Comparison of ENCODE assay signal across 8 cellular contexts in genomic region chr1:15848929-15849774, GRCh38. TPM values are rescaled to one million over a fixed set of nuclear protein-coding genes. Genes with fewer than 3 reads are reported as not detected.
DNase-seq lines count a peak whose midpoint lies in the region; ATAC-seq lines count a peak whose summit lies in the region.

No MANE protein-coding gene starts in this region.

- H3K36me3 Mint-ChIP-seq in CD4-positive, CD25-positive, alpha-beta regulatory T cell, result no peaks in the 10 kb centered on the region

- H3K27me3 ChIP-seq in CD4-positive, CD25-positive, alpha-beta regulatory T cell (ENCODE audit: control insufficient read depth, insufficient read depth, low read length), result no peaks in the 10 kb centered on the region
- H3K27me3 ChIP-seq in HUES64 (ENCODE audit: insufficient read depth, low read length) (no peaks in the 10 kb centered on the region), NT2/D1 (ENCODE audit: insufficient read depth, insufficient read length) (no peaks in the 10 kb centered on the region)

- H3K27me3 Mint-ChIP-seq in CD4-positive, CD25-positive, alpha-beta regulatory T cell, result no peaks in the 10 kb centered on the region

- H3K4me1 Mint-ChIP-seq in CD4-positive, CD25-positive, alpha-beta regulatory T cell, result peaks cover 27 to 71% (median 46%) of the 10 kb centered on the region in 4 donors

- DNase-seq in CD4-positive, CD25-positive, alpha-beta regulatory T cell, result peak; percentile 49 to 67 (median 50)
- DNase-seq in NT2/D1 (ENCODE audit: low read depth, low spot score), result no peak
- peak; percentile 56 for DNase-seq in activated T-cell treated with anti-CD3 and anti-CD28 coated beads for 4 hours
- no peak for DNase-seq in epithelial cell of prostate (ENCODE audit: low read depth, low spot score)
- peak; percentile 89 for DNase-seq in mucosa of gallbladder (ENCODE audit: low spot score)
- DNase-seq in stimulated activated CD8-positive, alpha-beta memory T cell treated with anti-CD3 and anti-CD28 coated beads, Interleukin-4, amount 100 ng/mL, for 48 hours, result peak; percentile 82

- H3K9me3 ChIP-seq in CD4-positive, CD25-positive, alpha-beta regulatory T cell (ENCODE audit: control insufficient read depth in 2 of 2, low read length in 2 of 2), result no peaks in the 10 kb centered on the region
- H3K9me3 ChIP-seq in HUES64 (ENCODE audit: insufficient read depth, low read depth, low read length) (no peaks in the 10 kb centered on the region), NT2/D1 (ENCODE audit: insufficient read depth, low read length) (no peaks in the 10 kb centered on the region)

- peak overlapping the region; percentile 97 to 99 (median 98) for H3K4me3 Mint-ChIP-seq in CD4-positive, CD25-positive, alpha-beta regulatory T cell

- ATAC-seq in CD4-positive, CD25-positive, alpha-beta regulatory T cell (ENCODE audit: low read depth in 2 of 2), result no peak
- no peak for ATAC-seq in GM21526 (IDR thresholded peaks at IDR 0.05; ENCODE audit: low FRiP score, unreplicated experiment)

- peak overlapping the region; percentile 91 for H3K27ac ChIP-seq in CD4-positive, CD25-positive, alpha-beta regulatory T cell (ENCODE audit: insufficient read depth, low read length, poor library complexity, severe bottlenecking)
- H3K27ac ChIP-seq in HUES64 (ENCODE audit: low read depth, low read length) (peak overlapping the region; percentile 84), epithelial cell of prostate (peak overlapping the region; percentile 90)

- H3K4me1 ChIP-seq in CD4-positive, CD25-positive, alpha-beta regulatory T cell (ENCODE audit: control insufficient read depth, insufficient read depth, low read length, poor library complexity, severe bottlenecking), result peaks cover 61% of the 10 kb centered on the region
- peaks cover 21% of the 10 kb centered on the region for H3K4me1 ChIP-seq in HUES64 (ENCODE audit: insufficient read depth, low read length)
- no peaks in the 10 kb centered on the region for H3K4me1 ChIP-seq in NT2/D1 (ENCODE audit: insufficient read depth, insufficient read length)

- H3K9ac ChIP-seq in HUES64 (ENCODE audit: low read depth, low read length) (peak overlapping the region; percentile 86), NT2/D1 (ENCODE audit: insufficient read length, low read depth) (peak overlapping the region; percentile 90)

- under 1% methylated on average over 40 of the region's 44 CpGs for WGBS in HUES64

- peaks cover 0 to 2% (median 0%) of the 10 kb centered on the region in 7 donors for H3K9me3 Mint-ChIP-seq in CD4-positive, CD25-positive, alpha-beta regulatory T cell

- no peaks in the 10 kb centered on the region for H3K36me3 ChIP-seq in CD4-positive, CD25-positive, alpha-beta regulatory T cell (ENCODE audit: control insufficient read depth, insufficient read depth, low read length)
- no peaks in the 10 kb centered on the region for H3K36me3 ChIP-seq in HUES64 (ENCODE audit: insufficient read depth, low read length)
- H3K36me3 ChIP-seq in NT2/D1 (ENCODE audit: insufficient read depth, insufficient read length, low read length), result no peaks in the 10 kb centered on the region

- H3K27ac Mint-ChIP-seq in CD4-positive, CD25-positive, alpha-beta regulatory T cell, result peak overlapping the region; percentile 91 to 97 (median 96)

- H3K4me3 ChIP-seq in CD4-positive, CD25-positive, alpha-beta regulatory T cell (ENCODE audit: low read depth, low read length), result peak overlapping the region; percentile 99
- H3K4me3 ChIP-seq in HUES64 (ENCODE audit: low read length) (peak overlapping the region; percentile 83), NT2/D1 (ENCODE audit: insufficient read length, low read depth) (peak overlapping the region; percentile 82)

RNA-seq across cellular contexts. Expression of gene SPEN, which starts 1.6 kb away (rescaled TPM):
- total RNA-seq in CD4-positive, CD25-positive, alpha-beta regulatory T cell, result 92.4 TPM
- 1 to 10 TPM; 7.4 to 9.0 (median 7.9) TPM for polyA plus RNA-seq in CD4-positive, CD25-positive, alpha-beta regulatory T cell
- 18.7 TPM for polyA plus RNA-seq in HUES64 (2013, experiment 1 of 2)
- polyA plus RNA-seq in HUES64 (2013, experiment 2 of 2), result 29.0 TPM
- total RNA-seq in mucosa of gallbladder, result 44.5 TPM

RNA-seq across cellular contexts. Expression of gene UQCRHL, which starts 41.7 kb away (rescaled TPM):
- total RNA-seq in CD4-positive, CD25-positive, alpha-beta regulatory T cell, result 0.59 TPM
- 1 to 10 TPM in 3 of 4 donors, under 1 TPM in 1; 0.94 to 1.7 (median 1.1) TPM for polyA plus RNA-seq in CD4-positive, CD25-positive, alpha-beta regulatory T cell
- polyA plus RNA-seq in HUES64 (2013, experiment 1 of 2), result 5.2 TPM
- polyA plus RNA-seq in HUES64 (2013, experiment 2 of 2), result 7.3 TPM
- total RNA-seq in mucosa of gallbladder, result 2.0 TPM

Comparison
In these comparisons a context has a peak if more than half of its experiments do, and no peak if none do; other contexts are left out.
1. DNase-seq: peak in CD4-positive, CD25-positive, alpha-beta regulatory T cell (3 of 3), activated T-cell treated with anti-CD3 and anti-CD28 coated beads for 4 hours (single experiment), mucosa of gallbladder (single experiment) and stimulated activated CD8-positive, alpha-beta memory T cell treated with anti-CD3 and anti-CD28 coated beads, Interleukin-4, amount 100 ng/mL, for 48 hours (single experiment); none in NT2/D1 (single experiment) and epithelial cell of prostate (single experiment).
2. Peak in every context shown above with its lines, with median percentiles within 50 percentile points of each other: H3K27ac ChIP-seq and H3K4me3 ChIP-seq.